In the genomic region with DNA sequence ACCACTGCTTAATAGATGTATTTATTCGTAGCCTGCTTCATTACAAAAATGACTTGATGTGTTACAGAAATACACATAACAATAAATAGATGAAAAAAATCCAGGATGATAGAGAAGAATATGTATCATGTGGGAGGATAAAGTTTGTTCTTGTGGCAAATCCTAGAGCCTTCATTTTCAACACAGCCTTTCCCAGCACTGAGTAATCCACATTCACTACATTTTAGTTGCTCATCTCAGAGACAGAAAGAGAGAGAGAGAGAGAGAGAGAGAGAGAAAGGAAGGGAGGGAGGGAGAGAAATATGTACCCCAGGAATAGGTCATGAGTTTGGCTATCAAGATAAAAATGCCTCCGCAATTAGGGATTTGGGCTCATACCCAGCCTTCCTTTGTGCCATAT, we compare ENCODE assay signal across 1 cellular context.
TF ChIP-seq lines count a peak whose summit lies in the region.

No MANE protein-coding gene starts in this region.

TF ChIP-seq in SK-N-SH, 30 proteins besides CTCF, POLR2A, EP300 and RAD21 (continued from another document):
- TF ChIP-seq, protein P1, sequence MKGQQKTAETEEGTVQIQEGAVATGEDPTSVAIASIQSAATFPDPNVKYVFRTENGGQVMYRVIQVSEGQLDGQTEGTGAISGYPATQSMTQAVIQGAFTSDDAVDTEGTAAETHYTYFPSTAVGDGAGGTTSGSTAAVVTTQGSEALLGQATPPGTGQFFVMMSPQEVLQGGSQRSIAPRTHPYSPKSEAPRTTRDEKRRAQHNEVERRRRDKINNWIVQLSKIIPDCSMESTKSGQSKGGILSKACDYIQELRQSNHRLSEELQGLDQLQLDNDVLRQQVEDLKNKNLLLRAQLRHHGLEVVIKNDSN (IDR thresholded peaks at IDR 0.05; ENCODE audit: borderline replicate concordance, low read depth): no peak
- no peak for TF ChIP-seq RXRA (IDR thresholded peaks at IDR 0.05; ENCODE audit: borderline replicate concordance, low read depth)
- no peak for TF ChIP-seq GATA2 (CRISPR knock-in tag; IDR thresholded peaks at IDR 0.05)
- no peak for TF ChIP-seq FOSL2 (IDR thresholded peaks at IDR 0.05; ENCODE audit: borderline replicate concordance, low read depth)
- TF ChIP-seq TAF1 (IDR thresholded peaks at IDR 0.05; ENCODE audit: borderline replicate concordance, low read depth, low read length): no peak
- TF ChIP-seq MXI1 (IDR thresholded peaks at IDR 0.05; ENCODE audit: low read depth, low read length): no peak
- TF ChIP-seq CHD2 (IDR thresholded peaks at IDR 0.05; ENCODE audit: low read length, partially characterized antibody): no peak
- TF ChIP-seq FOXJ3 (CRISPR knock-in tag; IDR thresholded peaks at IDR 0.05): no peak
- no peak for TF ChIP-seq RFX5 (IDR thresholded peaks at IDR 0.05; ENCODE audit: low read length)
- no peak for TF ChIP-seq TEAD4 (IDR thresholded peaks at IDR 0.05; ENCODE audit: borderline replicate concordance, insufficient read depth)
- TF ChIP-seq MEF2A (IDR thresholded peaks at IDR 0.05; ENCODE audit: borderline replicate concordance, low read depth): no peak
- TF ChIP-seq RCOR1 (IDR thresholded peaks at IDR 0.05; ENCODE audit: low read length): no peak
- no peak for TF ChIP-seq NRF1 (IDR thresholded peaks at IDR 0.05; ENCODE audit: low read depth, low read length)
TF ChIP-seq in SK-N-SH: peak in this region for 0.
